Comparison of ENCODE assay signal across 21 cellular contexts in the genomic region with DNA sequence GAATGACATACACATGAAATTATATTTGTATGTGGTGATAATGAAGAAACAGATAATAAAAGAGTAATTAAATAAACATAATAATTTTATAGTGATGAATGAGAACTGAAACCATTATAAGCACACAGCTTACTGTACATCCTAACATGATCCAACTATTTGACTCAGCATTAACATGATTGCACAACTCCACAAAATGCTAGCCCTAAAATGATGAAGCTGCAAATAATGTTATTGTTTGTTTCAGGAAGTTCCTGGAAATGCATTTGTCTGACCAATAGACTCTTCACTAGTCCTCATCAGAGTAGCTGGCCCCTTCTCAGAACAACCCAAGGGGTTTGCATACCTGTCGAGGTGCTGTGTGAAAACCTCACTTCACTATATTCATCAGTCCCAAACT.
DNase-seq lines count a peak whose midpoint lies in the region; ATAC-seq, FAIRE-seq and TF ChIP-seq lines count a peak whose summit lies in the region.
"Had no signal": no experiment of that assay in that cellular context is flagged by ENCODE, and none has a peak within 500 bp of the region (broad histone marks: within the 10 kb centered on the region; RNA-seq: fewer than 3 reads in every experiment).

No MANE protein-coding gene starts in this region.

- 89 to 100% (median 92%) methylated on average over 1 of the region's 1 CpG for WGBS in small intestine, 3 donors

- no peak for FAIRE-seq in small intestine (lab: Jason Lieb, UNC)
- FAIRE-seq: GM18507, pancreas had no signal

- H3K27me3 ChIP-seq in small intestine (ENCODE audit: control insufficient read depth in 2 of 2, insufficient read depth in 2 of 2, low read length in 2 of 2): no peaks in the 10 kb centered on the region
- H3K27me3 ChIP-seq: esophagus muscularis mucosa, pancreas had no signal

- H3K4me1 ChIP-seq in small intestine (ENCODE audit: control insufficient read depth in 2 of 2, insufficient read depth in 1 of 2, low read depth in 1 of 2, low read length in 1 of 2): no peaks in the 10 kb centered on the region
- H3K4me1 ChIP-seq: esophagus muscularis mucosa, left ventricle myocardium inferior, pancreas had no signal

- ATAC-seq in GM19324 (IDR thresholded peaks at IDR 0.05; ENCODE audit: low FRiP score, unreplicated experiment): no peak
- ATAC-seq: activated CD8-positive, alpha-beta T cell treated with anti-CD3 and anti-CD28 coated beads for 36 hours had no signal

- H3K4me3 ChIP-seq in fibroblast of pulmonary artery (replicated peaks; ENCODE audit: low read depth, low read length) (no peak overlapping the region), small intestine (ENCODE audit: low read depth in 1 of 2, low read length in 2 of 2) (no peak overlapping the region)
- H3K4me3 ChIP-seq: coronary artery, esophagus muscularis mucosa, left ventricle myocardium inferior, pancreas had no signal

- no peaks in the 10 kb centered on the region for H3K36me3 ChIP-seq in small intestine (ENCODE audit: control insufficient read depth in 2 of 2, insufficient read depth in 2 of 2, low read length in 2 of 2)
- H3K36me3 ChIP-seq: esophagus muscularis mucosa, left ventricle myocardium inferior, pancreas had no signal

- H3K27ac ChIP-seq in small intestine (ENCODE audit: low read depth in 1 of 2, low read length in 1 of 2): no peak overlapping the region
- H3K27ac ChIP-seq: coronary artery, esophagus muscularis mucosa, left ventricle myocardium inferior, pancreas, VCaP had no signal

- peak; percentile 22 for DNase-seq in NOMO-1 treated with DMSO at 0.1 percent for 48 hours (lab: John Stamatoyannopoulos, UW; ENCODE audit: unreplicated experiment)
- no peak for DNase-seq in NOMO-1 treated with dmso at 0.1 percent for 144 hours (lab: John Stamatoyannopoulos, UW; ENCODE audit: unreplicated experiment)
- DNase-seq in amniotic epithelial cell (ENCODE audit: low read depth): peak; percentile 82
- peak; percentile 86 for DNase-seq in fibroblast of pulmonary artery (ENCODE audit: low read depth)
- peak; percentile 16 for DNase-seq in small intestine
- no peak for DNase-seq in RPMI8226
- no peak for DNase-seq in ecto neural progenitor cell (ENCODE audit: low spot score)
- DNase-seq: 8988T; activated CD8-positive, alpha-beta T cell treated with anti-CD3 and anti-CD28 coated beads for 36 hours; COR-L47; GF-D8; left ventricle myocardium inferior; NCI-H2029; NCI-H526 treated with DMSO at 0.1 percent for 48 hours; pancreas; stimulated activated naive CD4-positive, alpha-beta T cell had no signal

- TF ChIP-seq CTCF in fibroblast of pulmonary artery (IDR thresholded peaks at IDR 0.05; ENCODE audit: low read length, missing control alignments): no peak

- no peaks in the 10 kb centered on the region for H3K9me3 ChIP-seq in small intestine (ENCODE audit: control insufficient read depth, low read depth)
- H3K9me3 ChIP-seq: pancreas had no signal

Comparison
In these comparisons a context has a peak if more than half of its experiments do, and no peak if none do; other contexts are left out.
1. DNase-seq: peak in NOMO-1 treated with DMSO at 0.1 percent for 48 hours (single experiment), amniotic epithelial cell (single experiment), fibroblast of pulmonary artery (single experiment) and small intestine (single experiment); none in NOMO-1 treated with dmso at 0.1 percent for 144 hours (single experiment), RPMI8226 (single experiment) and ecto neural progenitor cell (single experiment).